10 cellular contexts compared by ENCODE assay signal in the genomic region with DNA sequence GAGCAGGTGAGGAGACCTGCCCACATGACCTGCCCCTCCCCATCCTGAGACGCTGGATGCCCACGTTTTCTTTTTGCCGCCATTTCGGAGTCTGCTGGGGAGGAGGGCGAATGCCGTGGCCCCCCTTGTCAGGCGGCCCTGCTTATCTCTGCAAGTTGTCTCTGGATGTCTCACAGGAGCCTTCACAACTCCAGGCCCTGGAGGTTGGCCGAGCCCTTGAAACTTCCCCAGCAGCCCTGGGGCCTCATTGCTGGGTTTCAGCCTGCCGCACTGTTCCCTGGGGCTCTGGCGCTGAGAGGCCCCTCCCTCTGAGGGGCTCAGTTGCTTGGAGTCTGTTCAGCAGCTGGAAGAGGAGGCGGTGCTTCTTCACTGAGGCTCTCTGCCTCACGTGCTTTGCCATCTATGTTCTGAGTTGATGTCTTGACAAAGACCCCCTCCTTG. TPM values are rescaled to one million over a fixed set of nuclear protein-coding genes. Genes with fewer than 3 reads are reported as not detected.
DNase-seq lines count a peak whose midpoint lies in the region; ATAC-seq and TF ChIP-seq lines count a peak whose summit lies in the region.
"Had no signal": no experiment of that assay in that cellular context is flagged by ENCODE, and none has a peak within 500 bp of the region (broad histone marks: within the 10 kb centered on the region; RNA-seq: fewer than 3 reads in every experiment).

No MANE protein-coding gene starts in this region.

- H3K4me3 ChIP-seq in IMR-90 (ENCODE audit: insufficient read depth, low read depth, low read length) (no peak overlapping the region), astrocyte of the cerebellum (ENCODE audit: low read depth, low read length) (no peak overlapping the region), upper lobe of left lung (no peak overlapping the region)

- H3K23ac ChIP-seq in IMR-90 (ENCODE audit: low read depth, low read length), result peak overlapping the region; percentile 100

- H4K5ac ChIP-seq in IMR-90 (ENCODE audit: low read depth, low read length), result peak overlapping the region; percentile 96

- H3K4ac ChIP-seq in IMR-90 (ENCODE audit: low read depth, low read length), result peak overlapping the region; percentile 100

- peak overlapping the region; percentile 100 for H4K91ac ChIP-seq in IMR-90 (ENCODE audit: insufficient read depth, low read depth, low read length)

- peak overlapping the region; percentile 100 for H2BK120ac ChIP-seq in IMR-90 (ENCODE audit: low read depth, low read length)

- no CpG with 5 or more reads among the region's 12 CpGs for WGBS in IMR-90 (ENCODE audit: extremely low coverage in 2 of 2, insufficient read length in 1 of 2), 2 experiments
- WGBS in upper lobe of left lung, 2 donors, result 54 to 73% methylated on average over 9 to 12 of the region's 12 CpGs

- TF ChIP-seq CTCF in IMR-90 (conservative IDR thresholded peaks at IDR 0.05; ENCODE audit: low read depth, low read length) (no peak), astrocyte of the cerebellum (IDR thresholded peaks at IDR 0.05; ENCODE audit: low read depth, low read length, missing control alignments) (no peak), upper lobe of left lung (IDR thresholded peaks at IDR 0.05) (no peak)

- peak overlapping the region; percentile 94 for H2AFZ ChIP-seq in IMR-90 (replicated peaks; ENCODE audit: low read length, poor library complexity)

- peaks cover 0 to 3% of the 10 kb centered on the region in 2 experiments; a peak in 1 of 4 replicates for H3K79me1 ChIP-seq in IMR-90 (ENCODE audit: low read depth in 1 of 2, low read length in 2 of 2)

- dilution Hi-C loops in IMR-90 (cut with HindIII; ENCODE audit: low sequenced_read_pairs, unreplicated experiment), result no loop called here

- H3K4me1 ChIP-seq in IMR-90 (ENCODE audit: control insufficient read depth, insufficient read depth, low read length) (peaks cover 26% of the 10 kb centered on the region), upper lobe of left lung (peaks cover 0 to 16% (median 12%) of the 10 kb centered on the region in 4 donors)

- DNase-seq in IMR-90 (peak; percentile 96), astrocyte of the cerebellum (ENCODE audit: low read depth) (peak; percentile 32), kidney tubule cell (ENCODE audit: low spot score) (peak; percentile 4), upper lobe of left lung (no peak), DMS79 treated with DMSO at 0.1 percent for 48 hours (lab: John Stamatoyannopoulos, UW) (no peak), kidney glomerular epithelial cell (lab: John Stamatoyannopoulos, UW) (no peak), NAMALWA (ENCODE audit: low spot score) (no peak)
- DNase-seq: NCI-H774 had no signal

- peak overlapping the region; percentile 98 for H2AK5ac ChIP-seq in IMR-90 (ENCODE audit: low read depth, low read length)

- H3K56ac ChIP-seq in IMR-90 (ENCODE audit: extremely low read depth, insufficient read depth, low read length), result peak overlapping the region; percentile 99

- no peak for TF ChIP-seq EP300 in upper lobe of left lung (IDR thresholded peaks at IDR 0.05)

- H3K27ac ChIP-seq in IMR-90 (ENCODE audit: insufficient read depth, low read length) (peak overlapping the region; percentile 96), upper lobe of left lung (peak overlapping the region in 3 of 4 donors; percentile 36 to 73 (median 62))

- no peaks in the 10 kb centered on the region for H3K36me3 ChIP-seq in IMR-90 (ENCODE audit: control insufficient read depth, insufficient read depth, low read length)
- H3K36me3 ChIP-seq in upper lobe of left lung, result no peaks in the 10 kb centered on the region

- peak overlapping the region; percentile 99 for H3K14ac ChIP-seq in IMR-90 (replicated peaks; ENCODE audit: low read depth, low read length)

- peak overlapping the region; percentile 97 for H2AK9ac ChIP-seq in IMR-90 (replicated peaks; ENCODE audit: low read depth, low read length, poor library complexity)

- H3K9me3 ChIP-seq in IMR-90 (ENCODE audit: control insufficient read depth, insufficient read depth, low read length) (no peaks in the 10 kb centered on the region; the same call in 1 of the 2 replicates), upper lobe of left lung (no peaks in the 10 kb centered on the region)

- POLR2A ChIA-PET in IMR-90 (lab: Charles Lee; ENCODE audit: unreplicated experiment), result interaction anchor here (0.6 kb wide), 1 partner anchor 121 kb away, joined by 3 read pairs; no protein-coding TSS in a partner anchor

- H2BK5ac ChIP-seq in IMR-90 (ENCODE audit: low read depth, low read length, poor library complexity, severe bottlenecking), result peak overlapping the region; percentile 99

- ATAC-seq in IMR-90 (ENCODE audit: low read depth) (peak; percentile 80), upper lobe of left lung (ENCODE audit: low FRiP score in 2 of 2) (peak in 1 of 2 donors; percentile 48)
- ATAC-seq: activated CD4-positive, CD25-positive, alpha-beta regulatory T cell treated with anti-CD3 and anti-CD28 coated beads, Interleukin-2, amount 50 U/mL, for 24 hours had no signal

- peak overlapping the region; percentile 100 for H2BK20ac ChIP-seq in IMR-90 (ENCODE audit: low read depth, low read length)

- CTCF ChIA-PET in IMR-90 (lab: Yijun Ruan, JAX), result interaction anchor here (0.6 to 1.7 kb wide), 4 partner anchors 34 to 68 kb away, joined by 3 to 8 read pairs (median 3); no protein-coding TSS in a partner anchor

- peak overlapping the region; percentile 80 for H3K9ac ChIP-seq in IMR-90 (ENCODE audit: low read depth, low read length)

- no peaks in the 10 kb centered on the region for H4K20me1 ChIP-seq in IMR-90 (ENCODE audit: insufficient read depth, low read length)

- peak overlapping the region; percentile 98; the same call in 2 of the 3 replicates for H2BK15ac ChIP-seq in IMR-90 (ENCODE audit: low read depth, low read length)

- H3K27me3 ChIP-seq in IMR-90 (ENCODE audit: control insufficient read depth, insufficient read depth, low read length), result no peaks in the 10 kb centered on the region
- H3K27me3 ChIP-seq in upper lobe of left lung, result no peaks in the 10 kb centered on the region

- H4K8ac ChIP-seq in IMR-90 (ENCODE audit: low read depth in 2 of 2, low read length in 2 of 2), result peak overlapping the region; percentile 97 to 99

- H3K18ac ChIP-seq in IMR-90 (ENCODE audit: low read depth, low read length), result peak overlapping the region; percentile 95

- peaks cover 17% of the 10 kb centered on the region for H3K9me1 ChIP-seq in IMR-90 (ENCODE audit: insufficient read depth, low read length)

- intact Hi-C loops in IMR-90 (cut with micrococcal nuclease), result loop anchor here (2.0 kb wide), 1 partner anchor 15 kb away; no protein-coding TSS in a partner anchor

- peak; percentile 10; the same call in 1 of the 2 replicates for TF ChIP-seq RAD21 in IMR-90 (IDR thresholded peaks at IDR 0.05; ENCODE audit: low read length)

- no TSS peak for BruUV-seq in IMR-90 (replicated peaks; lab: Mats Ljungman, UMichigan)

- in situ Hi-C loops in IMR-90 (cut with MboI; ENCODE audit: low sequenced_read_pairs), result no loop called here
- in situ Hi-C loops in astrocyte of the cerebellum (cut with HindIII; ENCODE audit: low sequenced_read_pairs), result no loop called here

- TF ChIP-seq POLR2A in IMR-90 (IDR thresholded peaks at IDR 0.05; ENCODE audit: low read depth, low read length) (peak; percentile 84; the same call in 1 of the 2 replicates), upper lobe of left lung (IDR thresholded peaks at IDR 0.05) (no peak)

- peak overlapping the region; percentile 72 for H3K4me2 ChIP-seq in IMR-90 (ENCODE audit: low read depth, low read length)

TF ChIP-seq in IMR-90, 13 proteins besides CTCF, POLR2A, EP300 and RAD21:
- no peak for TF ChIP-seq CHD1 (IDR thresholded peaks at IDR 0.05; ENCODE audit: low read depth, low read length)
- no peak for TF ChIP-seq RFX5 (IDR thresholded peaks at IDR 0.05; ENCODE audit: low read depth, low read length)
- TF ChIP-seq BHLHE40 (IDR thresholded peaks at IDR 0.05; ENCODE audit: low read depth, low read length), result peak; percentile 93
- TF ChIP-seq USF2 (IDR thresholded peaks at IDR 0.05; ENCODE audit: low read depth, low read length), result peak; percentile 79
- peak; percentile 63; the same call in 1 of the 2 replicates for TF ChIP-seq MAZ (IDR thresholded peaks at IDR 0.05; ENCODE audit: borderline replicate concordance, low read depth, low read length)
- TF ChIP-seq SMC3 (IDR thresholded peaks at IDR 0.05; ENCODE audit: low read depth, low read length), result no peak
- TF ChIP-seq, protein P1, sequence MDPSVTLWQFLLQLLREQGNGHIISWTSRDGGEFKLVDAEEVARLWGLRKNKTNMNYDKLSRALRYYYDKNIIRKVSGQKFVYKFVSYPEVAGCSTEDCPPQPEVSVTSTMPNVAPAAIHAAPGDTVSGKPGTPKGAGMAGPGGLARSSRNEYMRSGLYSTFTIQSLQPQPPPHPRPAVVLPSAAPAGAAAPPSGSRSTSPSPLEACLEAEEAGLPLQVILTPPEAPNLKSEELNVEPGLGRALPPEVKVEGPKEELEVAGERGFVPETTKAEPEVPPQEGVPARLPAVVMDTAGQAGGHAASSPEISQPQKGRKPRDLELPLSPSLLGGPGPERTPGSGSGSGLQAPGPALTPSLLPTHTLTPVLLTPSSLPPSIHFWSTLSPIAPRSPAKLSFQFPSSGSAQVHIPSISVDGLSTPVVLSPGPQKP (IDR thresholded peaks at IDR 0.05; ENCODE audit: borderline replicate concordance, low read depth, low read length), result no peak
- no peak for TF ChIP-seq RCOR1 (IDR thresholded peaks at IDR 0.05; ENCODE audit: insufficient replicate concordance, low read length)
- TF ChIP-seq CEBPB (IDR thresholded peaks at IDR 0.05; ENCODE audit: low read depth, low read length), result no peak
TF ChIP-seq in IMR-90: peak in this region for 3.

RNA-seq across cellular contexts. Expression of gene ZBTB21, which starts 29.8 kb away (rescaled TPM):
- total RNA-seq in IMR-90 (2012; rRNA removed) (12.0 and 13.6 TPM in 2 replicates), upper lobe of left lung (10 to 100 TPM; 12.4 to 28.3 (median 16.7) TPM)
- polyA plus RNA-seq in IMR-90 (2012; rRNA removed), result 6.8 and 7.8 TPM in 2 replicates
- polyA plus RNA-seq in IMR-90 (2012; cell fraction: cytosol; rRNA removed), result 2.4 and 2.8 TPM in 2 replicates
- 4.6 and 22.7 TPM in 2 replicates for polyA plus RNA-seq in IMR-90 (2012; cell fraction: nucleus; rRNA removed; ENCODE audit: low replicate concordance)

RNA-seq across cellular contexts. Expression of gene UMODL1, which starts 31.2 kb away (rescaled TPM):
- total RNA-seq in IMR-90 (2012; rRNA removed) (not detected in 2 replicates), upper lobe of left lung (1 to 10 TPM in 2 of 6 donors, under 1 TPM in 3, not detected in 1; 0.07 to 6.3 (median 0.59) TPM)
- 0.02 TPM in 1 of 2 replicates, not detected in the other for polyA plus RNA-seq in IMR-90 (2012; rRNA removed)
- 0.03 TPM in 1 of 2 replicates, not detected in the other for polyA plus RNA-seq in IMR-90 (2012; cell fraction: cytosol; rRNA removed)
- polyA plus RNA-seq in IMR-90 (2012; cell fraction: nucleus; rRNA removed; ENCODE audit: low replicate concordance), result 0.04 and 0.07 TPM in 2 replicates
- total RNA-seq: bronchial epithelial cell had no signal

Comparison
In these comparisons a context has a peak if more than half of its experiments do, and no peak if none do; other contexts are left out.
1. DNase-seq: peak in IMR-90 (single experiment), astrocyte of the cerebellum (single experiment) and kidney tubule cell (single experiment); none in upper lobe of left lung (0 of 2), DMS79 treated with DMSO at 0.1 percent for 48 hours (single experiment), kidney glomerular epithelial cell (single experiment) and NAMALWA (single experiment).